Comparison of ENCODE assay signal across 8 cellular contexts in the genomic region with DNA sequence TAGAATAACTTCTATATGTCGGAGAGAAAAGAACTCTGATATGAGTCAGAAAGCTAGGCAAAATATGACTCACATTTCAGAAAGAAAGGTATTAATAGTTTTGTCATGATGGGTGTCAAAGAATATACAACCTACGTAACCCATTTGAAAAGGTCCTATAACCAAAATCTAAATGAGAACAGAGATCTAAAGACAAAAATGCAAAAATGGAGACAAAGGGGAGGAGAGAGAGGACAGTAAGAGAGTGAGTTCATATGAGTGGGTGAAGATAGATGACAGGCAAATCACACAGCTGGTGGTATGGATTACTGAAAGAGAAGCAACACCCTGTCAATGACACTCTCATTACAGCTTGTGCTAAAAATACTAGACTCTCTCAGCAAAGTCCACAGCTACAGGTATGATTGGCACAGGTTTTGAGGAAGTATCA. TPM values are rescaled to one million over a fixed set of nuclear protein-coding genes. Genes with fewer than 3 reads are reported as not detected.
A peak's percentile ranks its signal among the peaks of the same experiment; 100 is the strongest.
DNase-seq lines count a peak whose midpoint lies in the region; ATAC-seq and TF ChIP-seq lines count a peak whose summit lies in the region.
"Had no signal": no experiment of that assay in that cellular context is flagged by ENCODE, and none has a peak within 500 bp of the region (broad histone marks: within the 10 kb centered on the region; RNA-seq: fewer than 3 reads in every experiment).

No MANE protein-coding gene starts in this region.

- H3K27me3 Mint-ChIP-seq in type B pancreatic cell: no peaks in the 10 kb centered on the region

- H3K9me3 Mint-ChIP-seq in type B pancreatic cell: no peaks in the 10 kb centered on the region

- H3K27ac ChIP-seq in foreskin keratinocyte: no peak overlapping the region
- H3K27ac ChIP-seq: ovary had no signal

- H3K27me3 ChIP-seq in foreskin keratinocyte: no peaks in the 10 kb centered on the region
- H3K27me3 ChIP-seq: ovary had no signal

- no peak overlapping the region for H3K4me3 Mint-ChIP-seq in type B pancreatic cell

- ATAC-seq in GM18873 (IDR thresholded peaks at IDR 0.05; ENCODE audit: low FRiP score, unreplicated experiment) (peak; percentile 87), GM21576 (IDR thresholded peaks at IDR 0.05; ENCODE audit: unreplicated experiment) (peak; percentile 97), HG03457 (IDR thresholded peaks at IDR 0.05; ENCODE audit: unreplicated experiment) (peak; percentile 87), foreskin keratinocyte (peak; percentile 80)

- H3K4me1 Mint-ChIP-seq in type B pancreatic cell (ENCODE audit: unreplicated experiment): no peaks in the 10 kb centered on the region

- DNase-seq in foreskin keratinocyte: peak; percentile 39 to 49
- no peak for DNase-seq in type B pancreatic cell (ENCODE audit: extremely low spot score, unreplicated experiment)
- no peak for DNase-seq in medulla oblongata (ENCODE audit: extremely low spot score)
- no peak for DNase-seq in DMS79 treated with DMSO at 0.1 percent for 48 hours (lab: John Stamatoyannopoulos, UW)
- DNase-seq: ovary had no signal

- H3K27ac Mint-ChIP-seq in type B pancreatic cell: no peak overlapping the region

- TF ChIP-seq CTCF in foreskin keratinocyte (conservative IDR thresholded peaks at IDR 0.05) (no peak), type B pancreatic cell (conservative IDR thresholded peaks at IDR 0.05) (no peak)

- H3K4me1 ChIP-seq in foreskin keratinocyte: no peaks in the 10 kb centered on the region

- peaks cover 41% of the 10 kb centered on the region for H3K36me3 Mint-ChIP-seq in type B pancreatic cell

RNA-seq across cellular contexts. Expression of a gene that starts 25.6 kb away (rescaled TPM):
- total RNA-seq in foreskin keratinocyte: 10.1 and 10.2 TPM in 2 replicates
- 5.3 and 5.4 TPM in 2 replicates for polyA plus RNA-seq in foreskin keratinocyte
- total RNA-seq in type B pancreatic cell (ENCODE audit: low replicate concordance): 15.2 and 21.5 TPM in 2 replicates

RNA-seq across cellular contexts. Expression of a gene that starts 26.0 kb away (rescaled TPM):
- 67.4 and 72.8 TPM in 2 replicates for total RNA-seq in foreskin keratinocyte
- 53.1 and 66.9 TPM in 2 replicates for polyA plus RNA-seq in foreskin keratinocyte
- total RNA-seq in type B pancreatic cell (ENCODE audit: low replicate concordance): 73.3 and 89.8 TPM in 2 replicates

Comparison
In these comparisons a context has a peak if more than half of its experiments do, and no peak if none do; other contexts are left out.
1. DNase-seq: peak in foreskin keratinocyte (2 of 2); none in type B pancreatic cell (single experiment), medulla oblongata (single experiment) and DMS79 treated with DMSO at 0.1 percent for 48 hours (single experiment).
2. Peak in every context shown above with its lines, with median percentiles within 50 percentile points of each other: ATAC-seq.